Comparison of ENCODE assay signal across 11 cellular contexts in the genomic region with DNA sequence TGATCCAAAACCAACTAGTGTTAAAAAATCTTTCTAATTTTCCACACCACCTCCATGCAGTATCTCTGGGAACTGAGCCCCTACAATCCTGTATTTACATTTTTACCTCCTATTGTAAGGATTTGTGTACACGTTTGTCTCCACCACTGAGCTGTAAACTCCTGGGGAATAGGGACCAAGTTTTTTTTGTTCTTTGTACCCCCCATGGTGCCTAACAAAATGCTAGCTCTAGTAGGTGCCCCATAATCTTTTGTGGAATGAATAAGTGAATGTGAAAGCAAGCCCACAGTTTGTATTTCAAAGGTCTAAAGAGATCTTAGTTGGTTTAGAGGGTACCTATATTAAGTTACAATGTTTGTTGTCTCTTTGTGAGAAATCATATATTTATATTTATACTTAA. TPM values are rescaled to one million over a fixed set of nuclear protein-coding genes. Genes with fewer than 3 reads are reported as not detected.
DNase-seq lines count a peak whose midpoint lies in the region; ATAC-seq and TF ChIP-seq lines count a peak whose summit lies in the region.
"Had no signal": no experiment of that assay in that cellular context is flagged by ENCODE, and none has a peak within 500 bp of the region (broad histone marks: within the 10 kb centered on the region; RNA-seq: fewer than 3 reads in every experiment).

No MANE protein-coding gene starts in this region.

- H3K27ac Mint-ChIP-seq in nephron = peak overlapping the region; percentile 95 to 98 (median 96)

- 0 to 8% methylated on average over 1 of the region's 1 CpG for WGBS in ectodermal cell, 2 experiments

- H3K9me3 Mint-ChIP-seq in nephron = no peaks in the 10 kb centered on the region

- no peaks in the 10 kb centered on the region for H3K36me3 ChIP-seq in right atrium auricular region
- no peaks in the 10 kb centered on the region for H3K36me3 ChIP-seq in ectodermal cell (ENCODE audit: control insufficient read depth, insufficient read depth, low read length)
- H3K36me3 ChIP-seq in uterus = no peaks in the 10 kb centered on the region

- H3K9me3 ChIP-seq in right atrium auricular region (no peaks in the 10 kb centered on the region), ectodermal cell (ENCODE audit: control insufficient read depth, low read length) (no peaks in the 10 kb centered on the region), uterus (no peaks in the 10 kb centered on the region)

- H3K4me1 Mint-ChIP-seq in nephron = peaks cover 31% of the 10 kb centered on the region

- H3K4me3 ChIP-seq in right atrium auricular region (peak overlapping the region in 1 of 2 donors; percentile 79), ectodermal cell (ENCODE audit: insufficient read depth, low read depth, low read length) (peak overlapping the region; percentile 88), uterus (peak overlapping the region; percentile 58 to 69)

- no peaks in the 10 kb centered on the region for H3K36me3 Mint-ChIP-seq in nephron (ENCODE audit: low read depth)

- H3K27me3 ChIP-seq in right atrium auricular region (no peaks in the 10 kb centered on the region), ectodermal cell (ENCODE audit: control insufficient read depth, insufficient read depth, low read length, poor library complexity, severe bottlenecking) (peaks cover 15% of the 10 kb centered on the region), uterus (no peaks in the 10 kb centered on the region)

- peak overlapping the region; percentile 97 to 100 (median 98) for H3K4me3 Mint-ChIP-seq in nephron

- intact Hi-C loops in cardiac septum (cut with DNase I) (loop anchor here (5.0 kb wide), 3 partner anchors 89 to 401 kb away; partner anchors contain the start of gene GNG12), uterus (cut with DNase I; ENCODE audit: low total_unique reads) (no loop called here)

- no peak for TF ChIP-seq POLR2A in uterus (IDR thresholded peaks at IDR 0.05)

- H3K4me1 ChIP-seq in right atrium auricular region (peaks cover 0 to 25% of the 10 kb centered on the region in 2 donors), ectodermal cell (ENCODE audit: control insufficient read depth, insufficient read depth, low read length) (peaks cover 18% of the 10 kb centered on the region), uterus (no peaks in the 10 kb centered on the region)

- TF ChIP-seq CTCF in right atrium auricular region (IDR thresholded peaks at IDR 0.05) = no peak
- no peak for TF ChIP-seq CTCF in nephron (IDR thresholded peaks at IDR 0.05; ENCODE audit: unreplicated experiment in 3 of 3)
- TF ChIP-seq CTCF in uterus (IDR thresholded peaks at IDR 0.05) = no peak

- H3K27ac ChIP-seq in right atrium auricular region (peak overlapping the region; percentile 85 to 91), ectodermal cell (ENCODE audit: insufficient read depth, low read depth, low read length, poor library complexity, severe bottlenecking) (no peak overlapping the region), uterus (peak overlapping the region; percentile 80 to 82)

- peaks cover 22% of the 10 kb centered on the region for H3K27me3 Mint-ChIP-seq in nephron (ENCODE audit: low read depth)

- ATAC-seq in HG03280 (IDR thresholded peaks at IDR 0.05; ENCODE audit: unreplicated experiment) = no peak

- no peak for DNase-seq in right atrium auricular region (ENCODE audit: low spot score)
- no peak for DNase-seq in cardiac septum (ENCODE audit: low spot score)
- DNase-seq in uterus = no peak
- DNase-seq in anterior cingulate cortex (lab: John Stamatoyannopoulos, UW) = no peak
- DNase-seq in OCI-M1 (lab: John Stamatoyannopoulos, UW) = no peak
- DNase-seq: activated CD4-positive, alpha-beta T cell treated with anti-CD3 and anti-CD28 coated beads for 1 hour; CD8-positive, alpha-beta memory T cell; NCI-H526 treated with DMSO at 0.1 percent for 48 hours had no signal

RNA-seq across cellular contexts. Expression of gene WLS, which starts 0.9 kb away (rescaled TPM):
- total RNA-seq in right atrium auricular region = 10 to 100 TPM; 51.0 to 55.8 TPM
- total RNA-seq in cardiac septum = 78.0 TPM
- 532 TPM for polyA plus RNA-seq in ectodermal cell (2013, experiment 1 of 4)
- 611 TPM for polyA plus RNA-seq in ectodermal cell (2013, experiment 2 of 4)
- polyA plus RNA-seq in ectodermal cell (2013, experiment 3 of 4) = 377 TPM
- 459 TPM for polyA plus RNA-seq in ectodermal cell (2013, experiment 4 of 4)
- total RNA-seq in uterus = 100 to 1,000 TPM in 2 of 4 donors, 10 to 100 TPM in 2; 44.1 to 160 (median 76.8) TPM
- total RNA-seq: CD8-positive, alpha-beta memory T cell had no signal
- polyA plus RNA-seq: CD8-positive, alpha-beta memory T cell had no signal
